9 cellular contexts compared by ENCODE assay signal in genomic region chr5:137269886-137270285, GRCh38.
"Had no signal": no experiment of that assay in that cellular context is flagged by ENCODE, and none has a peak within 500 bp of the region (broad histone marks: within the 10 kb centered on the region; RNA-seq: fewer than 3 reads in every experiment).

No MANE protein-coding gene starts in this region.

- DNase-seq: GM23248, GOT3, H7, H9, HCEC 1CT, HFFc6 had no signal

- H3K27ac Mint-ChIP-seq: GM23338, HFFc6 had no signal

- ATAC-seq: GM23338, HCT116 had no signal

- H3K36me3 ChIP-seq: HAP-1 had no signal

- H3K27ac ChIP-seq: GM23248 had no signal

- H3K9me3 Mint-ChIP-seq: GM23338, H9, HFFc6 had no signal

- H3K9me3 ChIP-seq: HAP-1 had no signal

- H3K4me1 ChIP-seq: HAP-1 had no signal

- H3K4me3 Mint-ChIP-seq: GM23338, H9, HFFc6 had no signal

- H3K4me3 ChIP-seq: GM23248, GM23338, HAP-1 had no signal
